ENCODE assay signal across 18 cellular contexts in genomic region chr2:207470700-207471070, GRCh38.
"Had no signal": no experiment of that assay in that cellular context is flagged by ENCODE, and none has a peak within 500 bp of the region (broad histone marks: within the 10 kb centered on the region; RNA-seq: fewer than 3 reads in every experiment).

No MANE protein-coding gene starts in this region.

- H3K4me3 Mint-ChIP-seq: activated CD4-positive, alpha-beta memory T cell treated with anti-CD3 and anti-CD28 coated beads, Interleukin-2, amount 10 ng/mL, durations not matched to agents 7 days and 5 days; activated CD4-positive, alpha-beta T cell treated with anti-CD3 and anti-CD28 coated beads for 36 hours; activated naive CD4-positive, alpha-beta T cell treated with anti-CD3 and anti-CD28 coated beads, Interleukin-2, amount 50 U/mL, for 24 hours; activated T-cell treated with anti-CD3 and anti-CD28 coated beads, Interleukin-2, amount 50 U/mL, for 24 hours; central memory CD8-positive, alpha-beta T cell; dendritic cell treated with granulocyte-macrophage colony-stimulating factor and Interleukin-4, amounts not matched to agents 40 ng/mL and 50 ng/mL, for 4 days had no signal

- DNase-seq: activated CD4-positive, alpha-beta memory T cell treated with anti-CD3 and anti-CD28 coated beads, Interleukin-2, amount 10 ng/mL, durations not matched to agents 7 days and 5 days; activated CD4-positive, alpha-beta T cell treated with anti-CD3 and anti-CD28 coated beads for 36 hours; activated T-cell treated with anti-CD3 and anti-CD28 coated beads, Interleukin-2, amount 50 U/mL, for 24 hours; adrenal gland; effector memory CD4-positive, alpha-beta T cell; left cardiac atrium; pancreas; stimulated activated CD4-positive, alpha-beta T cell treated with anti-CD3 and anti-CD28 coated beads, Interleukin-1b, Interleukin-23, amount 100 ng/mL, for 48 hours; T-helper 9 cell; upper lobe of right lung; WERI-Rb-1 had no signal

- H3K9me3 ChIP-seq: adrenal gland, gastroesophageal sphincter, pancreas, thoracic aorta, upper lobe of right lung had no signal

- H3K27me3 Mint-ChIP-seq: activated CD4-positive, alpha-beta T cell treated with anti-CD3 and anti-CD28 coated beads for 36 hours; activated naive CD4-positive, alpha-beta T cell treated with anti-CD3 and anti-CD28 coated beads, Interleukin-2, amount 50 U/mL, for 24 hours; activated T-cell treated with anti-CD3 and anti-CD28 coated beads, Interleukin-2, amount 50 U/mL, for 24 hours; central memory CD8-positive, alpha-beta T cell; dendritic cell treated with granulocyte-macrophage colony-stimulating factor and Interleukin-4, amounts not matched to agents 40 ng/mL and 50 ng/mL, for 4 days had no signal

- H3K4me1 ChIP-seq: pancreas had no signal

- H3K27me3 ChIP-seq: adrenal gland, gastroesophageal sphincter, pancreas, upper lobe of right lung had no signal

- H3K27ac ChIP-seq: adrenal gland, epithelial cell of prostate, gastroesophageal sphincter, pancreas, thoracic aorta, upper lobe of right lung, WERI-Rb-1 had no signal

- H3K4me3 ChIP-seq: adrenal gland, gastroesophageal sphincter, lung, pancreas, thoracic aorta, upper lobe of right lung had no signal

- H3K27ac Mint-ChIP-seq: activated CD4-positive, alpha-beta memory T cell treated with anti-CD3 and anti-CD28 coated beads, Interleukin-2, amount 10 ng/mL, durations not matched to agents 7 days and 5 days; activated CD4-positive, alpha-beta T cell treated with anti-CD3 and anti-CD28 coated beads for 36 hours; activated naive CD4-positive, alpha-beta T cell treated with anti-CD3 and anti-CD28 coated beads, Interleukin-2, amount 50 U/mL, for 24 hours; activated T-cell treated with anti-CD3 and anti-CD28 coated beads, Interleukin-2, amount 50 U/mL, for 24 hours; dendritic cell treated with granulocyte-macrophage colony-stimulating factor and Interleukin-4, amounts not matched to agents 40 ng/mL and 50 ng/mL, for 4 days had no signal

- H3K9me3 Mint-ChIP-seq: activated CD4-positive, alpha-beta memory T cell treated with anti-CD3 and anti-CD28 coated beads, Interleukin-2, amount 10 ng/mL, durations not matched to agents 7 days and 5 days; activated naive CD4-positive, alpha-beta T cell treated with anti-CD3 and anti-CD28 coated beads, Interleukin-2, amount 50 U/mL, for 24 hours; activated T-cell treated with anti-CD3 and anti-CD28 coated beads, Interleukin-2, amount 50 U/mL, for 24 hours; central memory CD8-positive, alpha-beta T cell; dendritic cell treated with granulocyte-macrophage colony-stimulating factor and Interleukin-4, amounts not matched to agents 40 ng/mL and 50 ng/mL, for 4 days had no signal

- ATAC-seq: activated CD4-positive, alpha-beta T cell treated with anti-CD3 and anti-CD28 coated beads for 36 hours; gastroesophageal sphincter; left cardiac atrium; pancreas; upper lobe of right lung had no signal

- H3K36me3 Mint-ChIP-seq: activated naive CD4-positive, alpha-beta T cell treated with anti-CD3 and anti-CD28 coated beads, Interleukin-2, amount 50 U/mL, for 24 hours had no signal

- H3K36me3 ChIP-seq: adrenal gland, gastroesophageal sphincter, pancreas, thoracic aorta, upper lobe of right lung, WERI-Rb-1 had no signal
